16 cellular contexts compared by ENCODE assay signal in genomic region chr4:153661215-153661822, GRCh38. TPM values are rescaled to one million over a fixed set of nuclear protein-coding genes. Genes with fewer than 3 reads are reported as not detected.
DNase-seq lines count a peak whose midpoint lies in the region; ATAC-seq, FAIRE-seq and TF ChIP-seq lines count a peak whose summit lies in the region.
"Had no signal": no experiment of that assay in that cellular context is flagged by ENCODE, and none has a peak within 500 bp of the region (broad histone marks: within the 10 kb centered on the region; RNA-seq: fewer than 3 reads in every experiment).

No MANE protein-coding gene starts in this region.

- H2AFZ ChIP-seq in K562 (ENCODE audit: low read depth, low read length): no peak overlapping the region

- no peak overlapping the region for H3K9ac ChIP-seq in K562 (ENCODE audit: insufficient read depth in 1 of 2, low read depth in 2 of 2, low read length in 2 of 2)

- H3K79me2 ChIP-seq in K562 (ENCODE audit: control insufficient read depth, insufficient read depth, low read length): no peaks in the 10 kb centered on the region

- TF ChIP-seq EP300 in K562 (IDR thresholded peaks at IDR 0.05; ENCODE audit: low read length): no peak

- CTCF ChIA-PET in K562 (lab: Yijun Ruan, JAX; ENCODE audit: low intra/inter-chr PET ratio): no interaction called here

- H3K4me1 ChIP-seq in K562 (replicated peaks in 1 of 2; ENCODE audit: control insufficient read depth in 2 of 2, insufficient read depth in 2 of 2, low read length in 2 of 2) (no peaks in the 10 kb centered on the region), left ventricle myocardium inferior (peaks cover 16% of the 10 kb centered on the region), spleen (peaks cover 0 to 35% (median 4%) of the 10 kb centered on the region in 6 donors)
- H3K4me1 ChIP-seq: SJCRH30 had no signal

- no peaks in the 10 kb centered on the region for H4K20me1 ChIP-seq in K562 (replicated peaks; ENCODE audit: control insufficient read depth, insufficient read depth, low read length)

- H3K9me3 ChIP-seq in K562 (replicated peaks; ENCODE audit: control insufficient read depth, insufficient read depth, low read depth, low read length) (no peaks in the 10 kb centered on the region), left ventricle myocardium inferior (replicated peaks) (peaks cover 11% of the 10 kb centered on the region), spleen (peaks cover 0 to 15% (median 0%) of the 10 kb centered on the region in 8 donors)
- H3K9me3 ChIP-seq: SJCRH30 had no signal

- H3K4me2 ChIP-seq in K562 (ENCODE audit: insufficient read depth, low read length): no peak overlapping the region

- DNase-seq in HT1080 (ENCODE audit: low read depth) (peak; percentile 15), K562 (ENCODE audit: extremely low read depth in 1 of 4, low spot score in 3 of 4) (no peak), left ventricle myocardium inferior (no peak), spleen (no peak), NCI-H2196 (lab: John Stamatoyannopoulos, UW; ENCODE audit: unreplicated experiment) (no peak)
- DNase-seq in activated CD4-positive, alpha-beta T cell treated with anti-CD3 and anti-CD28 coated beads for 4 hours: no peak
- DNase-seq: activated B cell treated with CpG ODN at 0.5 μM for 24 hours; activated T-cell treated with anti-CD3 and anti-CD28 coated beads, Interleukin-2, amount 50 U/mL, for 72 hours; CD4-positive, alpha-beta memory T cell; immature natural killer cell; MM.1S; NCI-H446 treated with DMSO at 0.1 percent for 48 hours; SJCRH30 had no signal

- WGBS in K562 (ENCODE audit: insufficient coverage, low coverage, missing lambda C conversion rate): 2% methylated on average over 6 of the region's 6 CpGs
- 33 to 57% (median 39%) methylated on average over 6 of the region's 6 CpGs for WGBS in spleen, 5 donors

- ATAC-seq in K562 (no peak), GM21367 (IDR thresholded peaks at IDR 0.05; ENCODE audit: unreplicated experiment) (no peak), GM18502 (IDR thresholded peaks at IDR 0.05; ENCODE audit: poor library complexity, unreplicated experiment) (no peak)
- ATAC-seq: activated T-cell treated with anti-CD3 and anti-CD28 coated beads, Interleukin-2, amount 50 U/mL, for 72 hours had no signal

- intact Hi-C loops in K562 (cut with micrococcal nuclease) (no loop called here), left ventricle myocardium inferior (cut with micrococcal nuclease) (no loop called here), spleen (cut with DNase I; ENCODE audit: low total_unique reads) (no loop called here)

- no TSS peak for BruUV-seq in K562 (replicated peaks; lab: Mats Ljungman, UMichigan)

- FAIRE-seq in K562 (lab: Jason Lieb, UNC): no peak

- no peak for TF ChIP-seq RAD21 in K562 (CRISPR knock-in tag; conservative IDR thresholded peaks at IDR 0.05 in 1 of 2, IDR thresholded peaks at IDR 0.05 in 1 of 2)

- no peak overlapping the region for H3K4me3 ChIP-seq in K562
- H3K4me3 ChIP-seq in left ventricle myocardium inferior: no peak overlapping the region
- H3K4me3 ChIP-seq in spleen: peak overlapping the region in 1 of 8 donors; percentile 37
- H3K4me3 ChIP-seq: SJCRH30 had no signal

- POLR2A ChIA-PET in K562 (lab: Yijun Ruan, JAX): no interaction called here

- peaks cover 0 to 13% of the 10 kb centered on the region in 2 experiments; a peak in 2 of 5 replicates for H3K27me3 ChIP-seq in K562 (ENCODE audit: control insufficient read depth in 2 of 2, insufficient read depth in 2 of 2, low read length in 2 of 2)
- peaks cover 8% of the 10 kb centered on the region for H3K27me3 ChIP-seq in left ventricle myocardium inferior (ENCODE audit: low read depth)
- peaks cover 0 to 11% (median 0%) of the 10 kb centered on the region in 7 donors for H3K27me3 ChIP-seq in spleen (replicated peaks in 1 of 7)
- H3K27me3 ChIP-seq: SJCRH30 had no signal

- H3K9me1 ChIP-seq in K562 (ENCODE audit: control insufficient read depth, insufficient read depth, low read length): peaks cover 6% of the 10 kb centered on the region

- in situ Hi-C loops in K562 (cut with MboI): no loop called here

- H3K27ac ChIP-seq in K562 (ENCODE audit: extremely low read depth, low read depth, low read length) (no peak overlapping the region), left ventricle myocardium inferior (replicated peaks) (peak overlapping the region; percentile 65), spleen (peak overlapping the region in 7 of 8 donors; percentile 44 to 93 (median 78))
- H3K27ac ChIP-seq: SJCRH30 had no signal

- no peaks in the 10 kb centered on the region for H3K36me3 ChIP-seq in K562 (ENCODE audit: control insufficient read depth, insufficient read depth, low read length)
- H3K36me3 ChIP-seq in left ventricle myocardium inferior: no peaks in the 10 kb centered on the region
- no peaks in the 10 kb centered on the region for H3K36me3 ChIP-seq in spleen
- H3K36me3 ChIP-seq: SJCRH30 had no signal

- no peak for TF ChIP-seq POLR2A in K562 (conservative IDR thresholded peaks at IDR 0.05)
- TF ChIP-seq POLR2A in spleen (IDR thresholded peaks at IDR 0.05): no peak

- TF ChIP-seq CTCF in K562 (IDR thresholded peaks at IDR 0.05 in 2 of 3, conservative IDR thresholded peaks at IDR 0.05 in 1 of 3; ENCODE audit: insufficient read depth in 2 of 3, low read depth in 1 of 3, low read length in 3 of 3) (no peak), left ventricle myocardium inferior (IDR thresholded peaks at IDR 0.05; ENCODE audit: borderline replicate concordance) (no peak), spleen (IDR thresholded peaks at IDR 0.05 in 8 of 11, conservative IDR thresholded peaks at IDR 0.05 in 3 of 11) (peak in 1 of 11 experiments; percentile 6)

TF ChIP-seq in K562, 482 proteins besides CTCF, POLR2A, EP300 and RAD21:
- TF ChIP-seq ZNF280A (IDR thresholded peaks at IDR 0.05; ENCODE audit: low read depth, partially characterized antibody) (no peak), CEBPB (tag; IDR thresholded peaks at IDR 0.05) (peak; percentile 64), CEBPG (CRISPR knock-in tag; IDR thresholded peaks at IDR 0.05) (no peak), CEBPG (tag; conservative IDR thresholded peaks at IDR 0.05 in 1 of 2, IDR thresholded peaks at IDR 0.05 in 1 of 2) (peak in 1 of 2 experiments; percentile 18; a peak in 1 of 4 replicates), PHB (CRISPR knock-in tag; IDR thresholded peaks at IDR 0.05) (no peak), TBP (optimal IDR thresholded peaks at IDR 0.05; ENCODE audit: low read depth, low read length) (no peak), NR2F6 (CRISPR knock-in tag; IDR thresholded peaks at IDR 0.05) (no peak), XRCC3 (IDR thresholded peaks at IDR 0.05) (no peak)
TF ChIP-seq in K562: peak in this region for 2.

RNA-seq across cellular contexts. Expression of gene TLR2, which starts 22.8 kb away (rescaled TPM):
- not detected in 2 replicates for total RNA-seq in HT1080 (2014; rRNA removed; shearing (Covaris generic))
- polyA plus RNA-seq in HT1080 (2015; cell fraction: cytosol; rRNA removed): 0.06 TPM in 2 replicates
- 0.18 and 0.63 TPM in 2 replicates for polyA plus RNA-seq in HT1080 (2015; cell fraction: nucleus; rRNA removed)
- not detected in 2 replicates for total RNA-seq in K562 (2011; cell fraction: chromatin; rRNA removed; ENCODE audit: low replicate concordance)
- total RNA-seq in K562 (2011; cell fraction: nucleolus; rRNA removed): not detected in 2 replicates
- not detected in 2 replicates for total RNA-seq in K562 (2011; cell fraction: nucleoplasm; rRNA removed)
- not detected in 2 replicates for total RNA-seq in K562 (2014; rRNA removed)
- total RNA-seq in K562 (2014; rRNA removed; fragmentation: Illumina TruSeq; extraction: Trizol): 0.11 TPM in 1 of 2 replicates, not detected in the other
- not detected in 2 replicates for total RNA-seq in K562 (2015; rRNA removed; fragmentation: Illumina TruSeq; extraction: Trizol)
- total RNA-seq in K562 (2021): 0.09 and 0.22 TPM in 2 replicates
- polyA plus RNA-seq in K562 (2011; rRNA removed): not detected in 2 replicates
- not detected in 2 replicates for polyA plus RNA-seq in K562 (2011; cell fraction: cytosol; rRNA removed)
- polyA plus RNA-seq in K562 (2011; cell fraction: nucleus; rRNA removed): 0.09 and 0.24 TPM in 2 replicates
- 0.07 TPM in 1 of 2 replicates, not detected in the other for polyA plus RNA-seq in K562 (2012)
- polyA plus RNA-seq in K562 (2014; fragmentation: Illumina TruSeq; extraction: Trizol): not detected in 2 replicates
- not detected for polyA plus RNA-seq in K562 (2014; fragmentation: Nextera tagmentation; extraction: Ambion mirVana)
- 0.23 TPM in 1 of 2 replicates, not detected in the other for polyA plus RNA-seq in K562 (2014; rRNA removed)
- 0.06 TPM in 1 of 2 replicates, not detected in the other for polyA minus RNA-seq in K562 (2011; rRNA and poly(A)+ RNA removed)
- polyA minus RNA-seq in K562 (2011; cell fraction: cytosol; rRNA and poly(A)+ RNA removed): not detected in 2 replicates
- not detected in 2 replicates for polyA minus RNA-seq in K562 (2011; cell fraction: nucleus; rRNA and poly(A)+ RNA removed)
- total RNA-seq in left ventricle myocardium inferior: 2.8 TPM
- total RNA-seq in spleen: 100 to 1,000 TPM in 2 of 7 donors, 10 to 100 TPM in 5; 56.1 to 167 (median 74.5) TPM
- polyA plus RNA-seq in spleen: 10 to 100 TPM in 1 of 3 donors, 1 to 10 TPM in 2; 4.8 to 19.7 (median 9.5) TPM
- total RNA-seq: SJCRH30 had no signal
- polyA plus RNA-seq: neural cell had no signal

Comparison
In these comparisons a context has a peak if more than half of its experiments do, and no peak if none do; other contexts are left out.
1. RNA of gene TLR2, which starts 22.8 kb away (total RNA-seq): 56.1 to 167 TPM in spleen; 2.8 TPM in left ventricle myocardium inferior (single experiment), 0.09 to 0.22 TPM in K562 and not detected in HT1080; every median in the first group is over 10 times any median in the second.